In genomic region chr1:110674337-110675059, GRCh38 we compare ENCODE assay signal across 9 cellular contexts. TPM values are rescaled to one million over a fixed set of nuclear protein-coding genes. Genes with fewer than 3 reads are reported as not detected.
DNase-seq lines count a peak whose midpoint lies in the region; ATAC-seq and TF ChIP-seq lines count a peak whose summit lies in the region.
"Had no signal": no experiment of that assay in that cellular context is flagged by ENCODE, and none has a peak within 500 bp of the region (broad histone marks: within the 10 kb centered on the region; RNA-seq: fewer than 3 reads in every experiment).

TSS of gene KCNA3 (minus strand) at chr1:110674940. CDS start at chr1:110674809, 131 bp downstream.

- H3K4me1 Mint-ChIP-seq in activated naive CD8-positive, alpha-beta T cell treated with anti-CD3 and anti-CD28 coated beads for 36 hours = peaks cover 40% of the 10 kb centered on the region
- peaks cover 47% of the 10 kb centered on the region in 2 donors for H3K4me1 Mint-ChIP-seq in immature natural killer cell

- DNase-seq in CD1c-positive myeloid dendritic cell (ENCODE audit: extremely low spot score) (peak; percentile 49), immature natural killer cell (peak; percentile 83 to 88 (median 83)), glomerular visceral epithelial cell (ENCODE audit: extremely low spot score) (no peak), AG08395 (ENCODE audit: low spot score) (no peak)
- DNase-seq in activated naive CD8-positive, alpha-beta T cell treated with anti-CD3 and anti-CD28 coated beads for 36 hours = peak; percentile 77
- DNase-seq in stimulated activated CD4-positive, alpha-beta T cell treated with anti-CD3 and anti-CD28 coated beads, Interleukin-1b, Interleukin-23, amount 100 ng/mL, for 4 hours (ENCODE audit: low read depth in 2 of 2) = peak; percentile 60 to 61

- H3K27me3 Mint-ChIP-seq in activated naive CD8-positive, alpha-beta T cell treated with anti-CD3 and anti-CD28 coated beads for 36 hours = no peaks in the 10 kb centered on the region
- peaks cover 19 to 23% (median 22%) of the 10 kb centered on the region in 3 donors for H3K27me3 Mint-ChIP-seq in immature natural killer cell (ENCODE audit: low read depth in 3 of 3)

- peaks cover 11% of the 10 kb centered on the region for H3K36me3 Mint-ChIP-seq in activated naive CD8-positive, alpha-beta T cell treated with anti-CD3 and anti-CD28 coated beads for 36 hours
- H3K36me3 Mint-ChIP-seq in immature natural killer cell = peaks cover 0 to 4% (median 0%) of the 10 kb centered on the region in 3 donors

- peak within 1 kb of the TSS; percentile 95 for H3K4me3 Mint-ChIP-seq in activated naive CD8-positive, alpha-beta T cell treated with anti-CD3 and anti-CD28 coated beads for 36 hours
- H3K4me3 Mint-ChIP-seq in immature natural killer cell = peak within 1 kb of the TSS; percentile 86 to 95 (median 87)

- peak within 1 kb of the TSS; percentile 95 for H3K27ac Mint-ChIP-seq in activated naive CD8-positive, alpha-beta T cell treated with anti-CD3 and anti-CD28 coated beads for 36 hours
- peak within 1 kb of the TSS; percentile 91 to 99 (median 95) for H3K27ac Mint-ChIP-seq in immature natural killer cell

- TF ChIP-seq POLR2A in Raji (IDR thresholded peaks at IDR 0.05; ENCODE audit: insufficient read depth, low read depth, low read length) = peak; percentile 58

- peaks cover 6% of the 10 kb centered on the region for H3K9me3 Mint-ChIP-seq in activated naive CD8-positive, alpha-beta T cell treated with anti-CD3 and anti-CD28 coated beads for 36 hours
- no peaks in the 10 kb centered on the region for H3K9me3 Mint-ChIP-seq in immature natural killer cell

- ATAC-seq in HG02571 (IDR thresholded peaks at IDR 0.05; ENCODE audit: unreplicated experiment) = peak; percentile 37

RNA-seq across cellular contexts. Expression of gene KCNA3, which starts in this region (rescaled TPM):
- 10 to 100 TPM; 16.6 to 17.5 TPM for total RNA-seq in activated naive CD8-positive, alpha-beta T cell treated with anti-CD3 and anti-CD28 coated beads for 36 hours
- 10 to 100 TPM; 11.7 to 15.3 (median 12.4) TPM for polyA plus RNA-seq in immature natural killer cell
- polyA plus RNA-seq: keratinocyte had no signal

Comparison
In these comparisons a context has a peak if more than half of its experiments do, and no peak if none do; other contexts are left out.
1. DNase-seq: peak in CD1c-positive myeloid dendritic cell (single experiment), activated naive CD8-positive, alpha-beta T cell treated with anti-CD3 and anti-CD28 coated beads for 36 hours (single experiment), immature natural killer cell (3 of 3) and stimulated activated CD4-positive, alpha-beta T cell treated with anti-CD3 and anti-CD28 coated beads, Interleukin-1b, Interleukin-23, amount 100 ng/mL, for 4 hours (2 of 2); none in glomerular visceral epithelial cell (single experiment) and AG08395 (single experiment).